Comparison of ENCODE assay signal across 12 cellular contexts in the genomic region with DNA sequence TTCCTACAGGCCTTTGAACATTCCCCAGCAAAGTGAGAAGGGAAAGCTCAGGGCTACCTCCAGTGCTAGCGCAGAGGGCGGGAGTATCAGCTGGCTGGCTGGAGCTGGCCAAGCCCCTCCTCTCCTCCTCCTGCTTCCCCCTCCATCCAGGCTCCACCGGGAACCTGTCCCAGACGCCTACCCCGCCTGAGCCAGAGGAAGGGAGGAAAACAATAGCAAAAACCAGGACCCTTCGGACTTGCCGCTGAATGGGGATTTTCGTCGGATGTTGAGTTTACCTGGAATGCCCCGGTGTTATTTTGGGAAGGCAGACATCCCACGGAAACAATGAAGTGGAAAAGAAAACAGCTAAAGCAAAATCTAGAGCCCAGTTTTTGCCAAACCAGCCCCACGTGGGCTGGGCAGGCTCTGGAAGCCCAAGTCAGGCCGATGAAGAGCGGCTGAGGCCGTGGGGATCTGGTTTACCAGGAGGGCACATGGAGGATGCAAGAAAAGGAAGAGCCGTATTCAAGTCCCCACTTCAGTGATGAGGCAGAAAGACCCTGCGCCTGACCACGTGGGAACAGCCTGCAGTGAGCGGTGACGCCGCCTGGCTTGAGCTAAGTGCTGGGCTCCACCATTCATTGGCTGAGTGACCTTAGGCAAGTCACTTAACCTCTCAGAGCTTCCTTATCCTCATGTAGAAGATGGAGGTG.
DNase-seq lines count a peak whose midpoint lies in the region; ATAC-seq and TF ChIP-seq lines count a peak whose summit lies in the region.
"Had no signal": no experiment of that assay in that cellular context is flagged by ENCODE, and none has a peak within 500 bp of the region (broad histone marks: within the 10 kb centered on the region; RNA-seq: fewer than 3 reads in every experiment).

No MANE protein-coding gene starts in this region.

- no peak overlapping the region for H3K27ac ChIP-seq in hepatocyte
- H3K27ac ChIP-seq: KMS-11 had no signal

- no peaks in the 10 kb centered on the region for H3K79me2 ChIP-seq in hepatocyte

- intact Hi-C loops in activated CD4-positive, alpha-beta T cell treated with anti-CD3 and anti-CD28 coated beads for 36 hours (cut with DNase I, micrococcal nuclease) = no loop called here

- H3K4me1 ChIP-seq in hepatocyte (ENCODE audit: insufficient read depth) = no peaks in the 10 kb centered on the region
- H3K4me1 ChIP-seq: Peyer's patch had no signal

- no peak overlapping the region for H2AFZ ChIP-seq in hepatocyte

- H3K4me1 Mint-ChIP-seq in T-helper 1 cell treated with Interleukin-12 subunit alpha and Interleukin-12 subunit beta and Interleukin-4 antibody, amounts not matched to agents 30 μg/mL and 1 μg/mL, for 36 hours (ENCODE audit: low read depth) = peaks cover 7% of the 10 kb centered on the region
- H3K4me1 Mint-ChIP-seq in activated CD4-positive, alpha-beta T cell treated with anti-CD3 and anti-CD28 coated beads for 36 hours = peaks cover 20% of the 10 kb centered on the region

- H3K36me3 Mint-ChIP-seq in T-helper 1 cell treated with Interleukin-12 subunit alpha and Interleukin-12 subunit beta and Interleukin-4 antibody, amounts not matched to agents 30 μg/mL and 1 μg/mL, for 36 hours (ENCODE audit: low read depth) = peaks cover 11% of the 10 kb centered on the region
- H3K36me3 Mint-ChIP-seq in activated CD4-positive, alpha-beta T cell treated with anti-CD3 and anti-CD28 coated beads for 36 hours (ENCODE audit: low read depth) = peaks cover 14% of the 10 kb centered on the region

- ATAC-seq in activated CD4-positive, alpha-beta T cell treated with anti-CD3 and anti-CD28 coated beads for 36 hours = no peak

- H3K27me3 Mint-ChIP-seq in T-helper 1 cell treated with Interleukin-12 subunit alpha and Interleukin-12 subunit beta and Interleukin-4 antibody, amounts not matched to agents 30 μg/mL and 1 μg/mL, for 36 hours (ENCODE audit: low read depth) = no peaks in the 10 kb centered on the region
- H3K27me3 Mint-ChIP-seq in activated CD4-positive, alpha-beta T cell treated with anti-CD3 and anti-CD28 coated beads for 36 hours = no peaks in the 10 kb centered on the region

- WGBS in hepatocyte (ENCODE audit: low lambda C conversion rate, missing lambda C conversion rate) = 71% methylated on average over 21 of the region's 21 CpGs

- TF ChIP-seq CTCF in hepatocyte (IDR thresholded peaks at IDR 0.05; ENCODE audit: poor library complexity) (no peak), GM13977 (IDR thresholded peaks at IDR 0.05; ENCODE audit: extremely low read depth, insufficient read depth, missing control alignments) (no peak)

- H3K27me3 ChIP-seq in hepatocyte = no peaks in the 10 kb centered on the region
- H3K27me3 ChIP-seq: Peyer's patch had no signal

- no peaks in the 10 kb centered on the region for H3K9me2 ChIP-seq in hepatocyte (replicated peaks; ENCODE audit: insufficient read depth)

- no peak overlapping the region for H3K4me2 ChIP-seq in hepatocyte
- H3K4me2 ChIP-seq: KMS-11 had no signal

- DNase-seq in T-helper 1 cell (no peak), hepatocyte (ENCODE audit: low spot score) (peak; percentile 26), occipital lobe (lab: John Stamatoyannopoulos, UW) (peak; percentile 35), GM13977 (ENCODE audit: low spot score) (no peak), HPDE6-E6E7 (ENCODE audit: extremely low spot score) (no peak), NCI-H524 treated with DMSO at 0.1 percent for 48 hours (lab: John Stamatoyannopoulos, UW) (no peak)
- no peak for DNase-seq in activated CD4-positive, alpha-beta T cell treated with anti-CD3 and anti-CD28 coated beads for 36 hours
- DNase-seq: midbrain, NCI-H2107, Peyer's patch had no signal

- peak overlapping the region; percentile 31 for H3K27ac Mint-ChIP-seq in T-helper 1 cell treated with Interleukin-12 subunit alpha and Interleukin-12 subunit beta and Interleukin-4 antibody, amounts not matched to agents 30 μg/mL and 1 μg/mL, for 36 hours
- no peak overlapping the region for H3K27ac Mint-ChIP-seq in activated CD4-positive, alpha-beta T cell treated with anti-CD3 and anti-CD28 coated beads for 36 hours

- H3K9me3 Mint-ChIP-seq in T-helper 1 cell treated with Interleukin-12 subunit alpha and Interleukin-12 subunit beta and Interleukin-4 antibody, amounts not matched to agents 30 μg/mL and 1 μg/mL, for 36 hours = peaks cover 18% of the 10 kb centered on the region
- peaks cover 11% of the 10 kb centered on the region for H3K9me3 Mint-ChIP-seq in activated CD4-positive, alpha-beta T cell treated with anti-CD3 and anti-CD28 coated beads for 36 hours (ENCODE audit: low read depth)

- H3K4me3 Mint-ChIP-seq in T-helper 1 cell treated with Interleukin-12 subunit alpha and Interleukin-12 subunit beta and Interleukin-4 antibody, amounts not matched to agents 30 μg/mL and 1 μg/mL, for 36 hours = no peak overlapping the region
- H3K4me3 Mint-ChIP-seq in activated CD4-positive, alpha-beta T cell treated with anti-CD3 and anti-CD28 coated beads for 36 hours = no peak overlapping the region

- H3K9me3 ChIP-seq in hepatocyte (ENCODE audit: low read depth) = no peaks in the 10 kb centered on the region
- H3K9me3 ChIP-seq: Peyer's patch had no signal

- CTCF ChIA-PET in activated CD4-positive, alpha-beta T cell treated with anti-CD3 and anti-CD28 coated beads for 36 hours (lab: Charles Lee) = interaction anchor here (1.5 kb wide), 2 partner anchors 10 to 14 kb away, joined by 3 to 6 read pairs; no protein-coding TSS in a partner anchor

- H3K4me3 ChIP-seq in hepatocyte = no peak overlapping the region

- no peaks in the 10 kb centered on the region for H3K36me3 ChIP-seq in hepatocyte (replicated peaks; ENCODE audit: insufficient read depth, low read depth)
- H3K36me3 ChIP-seq: Peyer's patch had no signal

- H4K20me1 ChIP-seq in hepatocyte (ENCODE audit: insufficient read depth, poor library complexity, severe bottlenecking) = no peaks in the 10 kb centered on the region

- in situ Hi-C loops in GM13977 (cut with MboI; ENCODE audit: low pct_unique_long_range_greater_than_20kb, low sequenced_read_pairs, unreplicated experiment) = no loop called here

- POLR2A ChIA-PET in activated CD4-positive, alpha-beta T cell treated with anti-CD3 and anti-CD28 coated beads for 36 hours (lab: Charles Lee) = interaction anchor here (0.7 kb wide), 1 partner anchor 13 kb away, joined by 3 read pairs; no protein-coding TSS in a partner anchor

Comparison
In these comparisons a context has a peak if more than half of its experiments do, and no peak if none do; other contexts are left out.
1. DNase-seq: peak in hepatocyte (single experiment) and occipital lobe (single experiment); none in T-helper 1 cell (0 of 5), GM13977 (single experiment), HPDE6-E6E7 (single experiment), NCI-H524 treated with DMSO at 0.1 percent for 48 hours (single experiment) and activated CD4-positive, alpha-beta T cell treated with anti-CD3 and anti-CD28 coated beads for 36 hours (single experiment).